ENCODE assay signal across 26 cellular contexts in genomic region chr2:241925277-241925676, GRCh38. TPM values are rescaled to one million over a fixed set of nuclear protein-coding genes. Genes with fewer than 3 reads are reported as not detected.
DNase-seq lines count a peak whose midpoint lies in the region; ATAC-seq and TF ChIP-seq lines count a peak whose summit lies in the region.
"Had no signal": no experiment of that assay in that cellular context is flagged by ENCODE, and none has a peak within 500 bp of the region (broad histone marks: within the 10 kb centered on the region; RNA-seq: fewer than 3 reads in every experiment).

No MANE protein-coding gene starts in this region.

- H3K4me1 Mint-ChIP-seq in activated naive CD8-positive, alpha-beta T cell treated with anti-CD3 and anti-CD28 coated beads, Interleukin-2, amount 10 ng/mL, durations not matched to agents 7 days and 5 days: peaks cover 12% of the 10 kb centered on the region
- H3K4me1 Mint-ChIP-seq in activated naive CD8-positive, alpha-beta T cell treated with anti-CD3 and anti-CD28 coated beads for 36 hours: peaks cover 13% of the 10 kb centered on the region
- H3K4me1 Mint-ChIP-seq in immature natural killer cell: peaks cover 33 to 38% of the 10 kb centered on the region in 2 donors
- H3K4me1 Mint-ChIP-seq in natural killer cell treated with Interleukin-12 subunit alpha and Interleukin-12 subunit beta and Interleukin-15 and Interleukin-18, amount 100 ng/mL, for 72 hours (ENCODE audit: low read depth in 2 of 2): peaks cover 11 to 27% of the 10 kb centered on the region in 2 donors

- no peaks in the 10 kb centered on the region for H3K27me3 ChIP-seq in stomach
- H3K27me3 ChIP-seq: Peyer's patch had no signal

- no peak overlapping the region for H3K4me3 Mint-ChIP-seq in activated naive CD8-positive, alpha-beta T cell treated with anti-CD3 and anti-CD28 coated beads, Interleukin-2, amount 10 ng/mL, durations not matched to agents 7 days and 5 days
- no peak overlapping the region for H3K4me3 Mint-ChIP-seq in activated naive CD8-positive, alpha-beta T cell treated with anti-CD3 and anti-CD28 coated beads for 36 hours
- peak overlapping the region; percentile 69 to 93 (median 84) for H3K4me3 Mint-ChIP-seq in immature natural killer cell
- H3K4me3 Mint-ChIP-seq in natural killer cell treated with Interleukin-12 subunit alpha and Interleukin-12 subunit beta and Interleukin-15 and Interleukin-18, amount 100 ng/mL, for 72 hours: peak overlapping the region; percentile 59
- H3K4me3 Mint-ChIP-seq: CD4-positive, CD25-positive, alpha-beta regulatory T cell had no signal

- ATAC-seq in activated naive CD8-positive, alpha-beta T cell treated with anti-CD3 and anti-CD28 coated beads, Interleukin-2, amount 10 ng/mL, durations not matched to agents 7 days and 5 days (ENCODE audit: low read depth): no peak
- peak; percentile 70 to 86 for ATAC-seq in natural killer cell treated with Interleukin-12 subunit alpha and Interleukin-12 subunit beta and Interleukin-15 and Interleukin-18, amount 100 ng/mL, for 72 hours
- no peak for ATAC-seq in HG03175 (IDR thresholded peaks at IDR 0.05; ENCODE audit: unreplicated experiment)
- ATAC-seq: GM12878 had no signal

- no peak for TF ChIP-seq EP300 in stomach (IDR thresholded peaks at IDR 0.05)

- TF ChIP-seq POLR2A in stomach (IDR thresholded peaks at IDR 0.05): no peak

- H3K36me3 Mint-ChIP-seq in activated naive CD8-positive, alpha-beta T cell treated with anti-CD3 and anti-CD28 coated beads, Interleukin-2, amount 10 ng/mL, durations not matched to agents 7 days and 5 days: no peaks in the 10 kb centered on the region
- H3K36me3 Mint-ChIP-seq in activated naive CD8-positive, alpha-beta T cell treated with anti-CD3 and anti-CD28 coated beads for 36 hours: no peaks in the 10 kb centered on the region
- H3K36me3 Mint-ChIP-seq in immature natural killer cell: no peaks in the 10 kb centered on the region
- no peaks in the 10 kb centered on the region for H3K36me3 Mint-ChIP-seq in natural killer cell treated with Interleukin-12 subunit alpha and Interleukin-12 subunit beta and Interleukin-15 and Interleukin-18, amount 100 ng/mL, for 72 hours

- H3K4me3 ChIP-seq in stomach: no peak overlapping the region
- H3K4me3 ChIP-seq: GM12878, HAP-1, Peyer's patch, SJCRH30 had no signal

- no peak overlapping the region for H3K27ac ChIP-seq in stomach
- H3K27ac ChIP-seq: KMS-11, Peyer's patch, SJCRH30 had no signal

- H3K9me3 ChIP-seq in stomach: no peaks in the 10 kb centered on the region
- H3K9me3 ChIP-seq: HAP-1, Peyer's patch, SJCRH30 had no signal

- H3K4me1 ChIP-seq in stomach: peaks cover 0 to 8% (median 2%) of the 10 kb centered on the region in 4 donors
- H3K4me1 ChIP-seq: HAP-1, Peyer's patch had no signal

- H3K36me3 ChIP-seq in stomach: no peaks in the 10 kb centered on the region
- H3K36me3 ChIP-seq: HAP-1, Peyer's patch, SJCRH30 had no signal

- no peak overlapping the region for H3K27ac Mint-ChIP-seq in activated naive CD8-positive, alpha-beta T cell treated with anti-CD3 and anti-CD28 coated beads, Interleukin-2, amount 10 ng/mL, durations not matched to agents 7 days and 5 days
- H3K27ac Mint-ChIP-seq in activated naive CD8-positive, alpha-beta T cell treated with anti-CD3 and anti-CD28 coated beads for 36 hours: no peak overlapping the region
- H3K27ac Mint-ChIP-seq in immature natural killer cell: peak overlapping the region; percentile 78 to 98 (median 93)
- no peak overlapping the region for H3K27ac Mint-ChIP-seq in natural killer cell treated with Interleukin-12 subunit alpha and Interleukin-12 subunit beta and Interleukin-15 and Interleukin-18, amount 100 ng/mL, for 72 hours

- H3K27me3 Mint-ChIP-seq in activated naive CD8-positive, alpha-beta T cell treated with anti-CD3 and anti-CD28 coated beads, Interleukin-2, amount 10 ng/mL, durations not matched to agents 7 days and 5 days: no peaks in the 10 kb centered on the region
- H3K27me3 Mint-ChIP-seq in activated naive CD8-positive, alpha-beta T cell treated with anti-CD3 and anti-CD28 coated beads for 36 hours: no peaks in the 10 kb centered on the region
- H3K27me3 Mint-ChIP-seq in immature natural killer cell (ENCODE audit: low read depth in 3 of 3): peaks cover 5 to 32% (median 10%) of the 10 kb centered on the region in 3 donors
- no peaks in the 10 kb centered on the region for H3K27me3 Mint-ChIP-seq in natural killer cell treated with Interleukin-12 subunit alpha and Interleukin-12 subunit beta and Interleukin-15 and Interleukin-18, amount 100 ng/mL, for 72 hours
- H3K27me3 Mint-ChIP-seq: CD4-positive, CD25-positive, alpha-beta regulatory T cell had no signal

- H3K9me3 Mint-ChIP-seq in activated naive CD8-positive, alpha-beta T cell treated with anti-CD3 and anti-CD28 coated beads, Interleukin-2, amount 10 ng/mL, durations not matched to agents 7 days and 5 days: no peaks in the 10 kb centered on the region
- H3K9me3 Mint-ChIP-seq in activated naive CD8-positive, alpha-beta T cell treated with anti-CD3 and anti-CD28 coated beads for 36 hours: no peaks in the 10 kb centered on the region
- H3K9me3 Mint-ChIP-seq in immature natural killer cell: no peaks in the 10 kb centered on the region
- no peaks in the 10 kb centered on the region for H3K9me3 Mint-ChIP-seq in natural killer cell treated with Interleukin-12 subunit alpha and Interleukin-12 subunit beta and Interleukin-15 and Interleukin-18, amount 100 ng/mL, for 72 hours
- H3K9me3 Mint-ChIP-seq: CD4-positive, CD25-positive, alpha-beta regulatory T cell had no signal

- POLR2A ChIA-PET in activated naive CD8-positive, alpha-beta T cell treated with anti-CD3 and anti-CD28 coated beads, Interleukin-2, amount 10 ng/mL, durations not matched to agents 7 days and 5 days (lab: Charles Lee): no interaction called here

- WGBS in stomach, 5 donors: 83 to 89% (median 88%) methylated on average over 15 of the region's 15 CpGs

- intact Hi-C loops in stomach (cut with DNase I; ENCODE audit: low total_unique reads): no loop called here

- no peak for TF ChIP-seq CTCF in stomach (IDR thresholded peaks at IDR 0.05)

- DNase-seq in activated naive CD8-positive, alpha-beta T cell treated with anti-CD3 and anti-CD28 coated beads, Interleukin-2, amount 10 ng/mL, durations not matched to agents 7 days and 5 days: peak; percentile 19
- no peak for DNase-seq in activated naive CD8-positive, alpha-beta T cell treated with anti-CD3 and anti-CD28 coated beads for 36 hours
- DNase-seq in immature natural killer cell: peak; percentile 78 to 85 (median 82)
- DNase-seq in natural killer cell treated with Interleukin-12 subunit alpha and Interleukin-12 subunit beta and Interleukin-15 and Interleukin-18, amount 100 ng/mL, for 72 hours (ENCODE audit: low spot score): no peak
- DNase-seq in stomach: peak; percentile 21
- no peak for DNase-seq in activated CD8-positive, alpha-beta memory T cell treated with anti-CD3 and anti-CD28 coated beads, Interleukin-2, amount 50 U/mL, for 4 hours
- DNase-seq in NOMO-1 treated with DMSO at 0.1 percent for 48 hours (lab: John Stamatoyannopoulos, UW; ENCODE audit: unreplicated experiment): no peak
- DNase-seq: AML-193; CD4-positive, CD25-positive, alpha-beta regulatory T cell; COR-L47; DMS 273 treated with DMSO at 0.1 percent for 48 hours; DMS79 treated with DMSO at 0.1 percent for 48 hours; NCI-H1105; NCI-H2029 treated with DMSO at 0.1 percent for 48 hours; NCI-H226; NCI-H510A treated with DMSO at 0.1 percent for 48 hours; NCI-H82; Peyer's patch; SJCRH30 had no signal

RNA-seq across cellular contexts. Expression of gene RTP5, which starts 55.7 kb away (rescaled TPM):
- total RNA-seq in activated naive CD8-positive, alpha-beta T cell treated with anti-CD3 and anti-CD28 coated beads, Interleukin-2, amount 10 ng/mL, durations not matched to agents 7 days and 5 days: under 1 TPM; 0.53 to 0.60 TPM
- total RNA-seq in activated naive CD8-positive, alpha-beta T cell treated with anti-CD3 and anti-CD28 coated beads for 36 hours: under 1 TPM in 1 of 2 experiments, not detected in 1; 0.20 TPM
- polyA plus RNA-seq in immature natural killer cell: not detected
- not detected for total RNA-seq in natural killer cell treated with Interleukin-12 subunit alpha and Interleukin-12 subunit beta and Interleukin-15 and Interleukin-18, amount 100 ng/mL, for 72 hours
- under 1 TPM in 1 of 5 donors, not detected in 4; 0.43 TPM for total RNA-seq in stomach
- polyA plus RNA-seq in stomach: under 1 TPM in 1 of 3 donors, not detected in 2; 0.10 TPM
- total RNA-seq: A172, GM12878, OCI-LY7, SJCRH30 had no signal
- polyA plus RNA-seq: AG04450; CD4-positive, CD25-positive, alpha-beta regulatory T cell had no signal

Comparison
In these comparisons a context has a peak if more than half of its experiments do, and no peak if none do; other contexts are left out.
1. DNase-seq: peak in activated naive CD8-positive, alpha-beta T cell treated with anti-CD3 and anti-CD28 coated beads, Interleukin-2, amount 10 ng/mL, durations not matched to agents 7 days and 5 days (single experiment), immature natural killer cell (3 of 3) and stomach (single experiment); none in activated naive CD8-positive, alpha-beta T cell treated with anti-CD3 and anti-CD28 coated beads for 36 hours (single experiment), natural killer cell treated with Interleukin-12 subunit alpha and Interleukin-12 subunit beta and Interleukin-15 and Interleukin-18, amount 100 ng/mL, for 72 hours (single experiment), activated CD8-positive, alpha-beta memory T cell treated with anti-CD3 and anti-CD28 coated beads, Interleukin-2, amount 50 U/mL, for 4 hours (single experiment) and NOMO-1 treated with DMSO at 0.1 percent for 48 hours (single experiment).
2. ATAC-seq: peak in natural killer cell treated with Interleukin-12 subunit alpha and Interleukin-12 subunit beta and Interleukin-15 and Interleukin-18, amount 100 ng/mL, for 72 hours (2 of 2); none in activated naive CD8-positive, alpha-beta T cell treated with anti-CD3 and anti-CD28 coated beads, Interleukin-2, amount 10 ng/mL, durations not matched to agents 7 days and 5 days (single experiment) and HG03175 (single experiment).
3. H3K27ac Mint-ChIP-seq: peak in immature natural killer cell (6 of 6); none in activated naive CD8-positive, alpha-beta T cell treated with anti-CD3 and anti-CD28 coated beads, Interleukin-2, amount 10 ng/mL, durations not matched to agents 7 days and 5 days (single experiment), activated naive CD8-positive, alpha-beta T cell treated with anti-CD3 and anti-CD28 coated beads for 36 hours (single experiment) and natural killer cell treated with Interleukin-12 subunit alpha and Interleukin-12 subunit beta and Interleukin-15 and Interleukin-18, amount 100 ng/mL, for 72 hours (0 of 2).
4. H3K4me3 Mint-ChIP-seq: peak in immature natural killer cell (5 of 5) and natural killer cell treated with Interleukin-12 subunit alpha and Interleukin-12 subunit beta and Interleukin-15 and Interleukin-18, amount 100 ng/mL, for 72 hours (single experiment); none in activated naive CD8-positive, alpha-beta T cell treated with anti-CD3 and anti-CD28 coated beads, Interleukin-2, amount 10 ng/mL, durations not matched to agents 7 days and 5 days (single experiment) and activated naive CD8-positive, alpha-beta T cell treated with anti-CD3 and anti-CD28 coated beads for 36 hours (single experiment).